Comparison of ENCODE assay signal across 14 cellular contexts in the genomic region with DNA sequence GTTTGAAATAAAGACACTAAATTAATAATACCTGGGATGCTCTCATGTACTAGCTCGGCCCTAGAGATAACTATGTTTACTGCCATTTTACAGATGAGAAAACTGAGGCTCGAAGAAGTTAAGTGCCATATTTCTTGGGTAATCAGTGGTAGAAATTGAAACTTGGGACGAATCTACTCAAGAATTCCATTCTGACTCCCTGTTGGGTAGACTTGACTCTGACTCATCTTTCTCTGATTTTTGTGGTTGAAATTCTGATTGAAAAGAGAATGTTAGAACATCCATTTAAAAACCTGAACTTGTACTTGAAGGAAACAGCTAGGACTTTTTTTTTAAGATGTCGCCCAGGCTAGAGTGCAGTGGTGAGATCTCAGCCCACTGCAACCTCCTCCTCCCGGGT. TPM values are rescaled to one million over a fixed set of nuclear protein-coding genes. Genes with fewer than 3 reads are reported as not detected.
DNase-seq lines count a peak whose midpoint lies in the region; ATAC-seq and TF ChIP-seq lines count a peak whose summit lies in the region.
"Had no signal": no experiment of that assay in that cellular context is flagged by ENCODE, and none has a peak within 500 bp of the region (broad histone marks: within the 10 kb centered on the region; RNA-seq: fewer than 3 reads in every experiment).

No MANE protein-coding gene starts in this region.

- H3K4me1 Mint-ChIP-seq in activated T-cell treated with anti-CD3 and anti-CD28 coated beads, Interleukin-2, amount 50 U/mL, for 24 hours (ENCODE audit: low read depth): peaks cover 39% of the 10 kb centered on the region

- DNase-seq in activated T-cell treated with anti-CD3 and anti-CD28 coated beads, Interleukin-2, amount 50 U/mL, for 24 hours: no peak
- no peak for DNase-seq in activated T-cell treated with anti-CD3 and anti-CD28 coated beads, Interleukin-2, amount 50 U/mL, for 1 hour
- DNase-seq in LHCN-M2 (ENCODE audit: low read depth) (peak; percentile 60), cardiac fibroblast (ENCODE audit: low read depth in 2 of 2) (peak; percentile 32 to 60), HEK293T (ENCODE audit: extremely low spot score) (no peak), COR-L47 (lab: John Stamatoyannopoulos, UW) (no peak)
- no peak for DNase-seq in stimulated activated naive CD8-positive, alpha-beta T cell treated with anti-CD3 and anti-CD28 coated beads, Interleukin-15, Interleukin-2, amounts not matched to agents 100 U/mL and 50 U/mL, for 24 hours
- DNase-seq: AML-193, amygdala, foreskin melanocyte, NCI-H187 treated with DMSO at 0.1 percent for 48 hours, NCI-H774 had no signal

- peak overlapping the region; percentile 86 for H3K27ac Mint-ChIP-seq in activated T-cell treated with anti-CD3 and anti-CD28 coated beads, Interleukin-2, amount 50 U/mL, for 24 hours
- H3K27ac Mint-ChIP-seq: type B pancreatic cell had no signal

- no peak overlapping the region for H3K4me3 Mint-ChIP-seq in activated T-cell treated with anti-CD3 and anti-CD28 coated beads, Interleukin-2, amount 50 U/mL, for 24 hours
- H3K4me3 Mint-ChIP-seq: type B pancreatic cell had no signal

- H3K4me3 ChIP-seq in cardiac fibroblast (replicated peaks in 1 of 2; ENCODE audit: low read depth in 2 of 2, low read length in 2 of 2): no peak overlapping the region

- TF ChIP-seq CTCF in cardiac fibroblast (IDR thresholded peaks at IDR 0.05; ENCODE audit: low read depth, low read length): no peak

- no peaks in the 10 kb centered on the region for H3K36me3 Mint-ChIP-seq in activated T-cell treated with anti-CD3 and anti-CD28 coated beads, Interleukin-2, amount 50 U/mL, for 24 hours (ENCODE audit: low read depth)
- H3K36me3 Mint-ChIP-seq: type B pancreatic cell had no signal

- peaks cover 4% of the 10 kb centered on the region for H3K9me3 Mint-ChIP-seq in activated T-cell treated with anti-CD3 and anti-CD28 coated beads, Interleukin-2, amount 50 U/mL, for 24 hours
- H3K9me3 Mint-ChIP-seq: type B pancreatic cell had no signal

- H3K27me3 Mint-ChIP-seq in activated T-cell treated with anti-CD3 and anti-CD28 coated beads, Interleukin-2, amount 50 U/mL, for 24 hours: no peaks in the 10 kb centered on the region
- H3K27me3 Mint-ChIP-seq: type B pancreatic cell had no signal

- peak; percentile 65 for ATAC-seq in stimulated activated naive CD8-positive, alpha-beta T cell treated with anti-CD3 and anti-CD28 coated beads, Interleukin-15, Interleukin-2, amounts not matched to agents 100 U/mL and 50 U/mL, for 24 hours
- ATAC-seq in HG03469 (IDR thresholded peaks at IDR 0.05; ENCODE audit: unreplicated experiment): no peak

- CTCF ChIA-PET in HEK293T (lab: Yijun Ruan, JAX): no interaction called here

- POLR2A ChIA-PET in HEK293T (lab: Yijun Ruan, JAX): no interaction called here

TF ChIP-seq in HEK293T, 16 proteins besides CTCF, POLR2A, EP300 and RAD21:
- TF ChIP-seq FOXK2 (IDR thresholded peaks at IDR 0.05) (no peak), ZNF384 (IDR thresholded peaks at IDR 0.05) (no peak), TARDBP (IDR thresholded peaks at IDR 0.05) (no peak), CTBP1 (IDR thresholded peaks at IDR 0.05; ENCODE audit: borderline replicate concordance) (no peak), FOXA1 (IDR thresholded peaks at IDR 0.05) (no peak), BHLHE40 (IDR thresholded peaks at IDR 0.05; ENCODE audit: borderline replicate concordance) (no peak), ARNT (IDR thresholded peaks at IDR 0.05) (no peak), SUZ12 (IDR thresholded peaks at IDR 0.05) (no peak), FOXM1 (IDR thresholded peaks at IDR 0.05; ENCODE audit: borderline replicate concordance) (no peak), HDGF (IDR thresholded peaks at IDR 0.05; ENCODE audit: borderline replicate concordance) (no peak), ELF4 (IDR thresholded peaks at IDR 0.05) (no peak), NFRKB (IDR thresholded peaks at IDR 0.05) (no peak), L3MBTL2 (conservative IDR thresholded peaks at IDR 0.05) (no peak), SP1 (IDR thresholded peaks at IDR 0.05) (no peak), LEF1 (IDR thresholded peaks at IDR 0.05; ENCODE audit: borderline replicate concordance) (no peak)
- TF ChIP-seq, protein P1, sequence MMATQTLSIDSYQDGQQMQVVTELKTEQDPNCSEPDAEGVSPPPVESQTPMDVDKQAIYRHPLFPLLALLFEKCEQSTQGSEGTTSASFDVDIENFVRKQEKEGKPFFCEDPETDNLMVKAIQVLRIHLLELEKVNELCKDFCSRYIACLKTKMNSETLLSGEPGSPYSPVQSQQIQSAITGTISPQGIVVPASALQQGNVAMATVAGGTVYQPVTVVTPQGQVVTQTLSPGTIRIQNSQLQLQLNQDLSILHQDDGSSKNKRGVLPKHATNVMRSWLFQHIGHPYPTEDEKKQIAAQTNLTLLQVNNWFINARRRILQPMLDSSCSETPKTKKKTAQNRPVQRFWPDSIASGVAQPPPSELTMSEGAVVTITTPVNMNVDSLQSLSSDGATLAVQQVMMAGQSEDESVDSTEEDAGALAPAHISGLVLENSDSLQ (IDR thresholded peaks at IDR 0.05): no peak

RNA-seq across cellular contexts. Expression of gene NSUN7, which starts 50.1 kb away (rescaled TPM):
- not detected in 2 replicates for total RNA-seq in LHCN-M2 (2014; rRNA removed)
- 0.06 TPM for polyA plus RNA-seq in LHCN-M2 (2012)

Comparison
In these comparisons a context has a peak if more than half of its experiments do, and no peak if none do; other contexts are left out.
1. DNase-seq: peak in LHCN-M2 (single experiment) and cardiac fibroblast (2 of 2); none in activated T-cell treated with anti-CD3 and anti-CD28 coated beads, Interleukin-2, amount 50 U/mL, for 24 hours (single experiment), activated T-cell treated with anti-CD3 and anti-CD28 coated beads, Interleukin-2, amount 50 U/mL, for 1 hour (single experiment), stimulated activated naive CD8-positive, alpha-beta T cell treated with anti-CD3 and anti-CD28 coated beads, Interleukin-15, Interleukin-2, amounts not matched to agents 100 U/mL and 50 U/mL, for 24 hours (single experiment), HEK293T (single experiment) and COR-L47 (single experiment).